9 cellular contexts compared by ENCODE assay signal in genomic region chr5:160787247-160787646, GRCh38.
DNase-seq lines count a peak whose midpoint lies in the region; ATAC-seq, FAIRE-seq and TF ChIP-seq lines count a peak whose summit lies in the region.
"Had no signal": no experiment of that assay in that cellular context is flagged by ENCODE, and none has a peak within 500 bp of the region (broad histone marks: within the 10 kb centered on the region; RNA-seq: fewer than 3 reads in every experiment).

No MANE protein-coding gene starts in this region.

- DNase-seq in ACHN (peak; percentile 19), GM12892 (ENCODE audit: insufficient read length) (no peak), NCI-H1105 (lab: John Stamatoyannopoulos, UW) (peak; percentile 2), epithelial cell of proximal tubule (ENCODE audit: low read depth) (no peak), H54 (ENCODE audit: insufficient read length, low spot score) (no peak), Right ventricle myocardium inferior (ENCODE audit: missing footprints) (no peak)
- DNase-seq in stimulated activated CD8-positive, alpha-beta memory T cell treated with anti-CD3 and anti-CD28 coated beads, Interleukin-4, amount 100 ng/mL, for 48 hours = peak; percentile 24
- DNase-seq in T-helper 2 cell treated with Interferon-gamma antibody and Interleukin-4, amounts not matched to agents 5 μg/mL and 100 μg/mL, for 36 hours (ENCODE audit: low spot score) = no peak

- no peak for TF ChIP-seq POLR2A in GM12892 (IDR thresholded peaks at IDR 0.05; ENCODE audit: low read depth, low read length)
- TF ChIP-seq POLR2A in H54 (IDR thresholded peaks at IDR 0.05; ENCODE audit: low read depth, low read length) = no peak

- peak; percentile 93 for TF ChIP-seq CTCF in epithelial cell of proximal tubule (conservative IDR thresholded peaks at IDR 0.05; ENCODE audit: low read depth, low read length)

- peaks cover 2% of the 10 kb centered on the region for H3K4me1 Mint-ChIP-seq in T-helper 2 cell treated with Interferon-gamma antibody and Interleukin-4, amounts not matched to agents 5 μg/mL and 100 μg/mL, for 36 hours (ENCODE audit: low read depth)

- no peak overlapping the region for H3K4me3 ChIP-seq in epithelial cell of proximal tubule (ENCODE audit: low read depth, low read length)

- no peaks in the 10 kb centered on the region for H3K9me3 Mint-ChIP-seq in T-helper 2 cell treated with Interferon-gamma antibody and Interleukin-4, amounts not matched to agents 5 μg/mL and 100 μg/mL, for 36 hours

- in situ Hi-C loops in ACHN (cut with HindIII; ENCODE audit: low pct_ligation_motif_present, low pct_unique_long_range_greater_than_20kb, low sequenced_read_pairs) = no loop called here

- no peak overlapping the region for H3K27ac Mint-ChIP-seq in T-helper 2 cell treated with Interferon-gamma antibody and Interleukin-4, amounts not matched to agents 5 μg/mL and 100 μg/mL, for 36 hours
- H3K27ac Mint-ChIP-seq: activated naive CD8-positive, alpha-beta T cell had no signal

- no peak overlapping the region for H3K4me3 Mint-ChIP-seq in T-helper 2 cell treated with Interferon-gamma antibody and Interleukin-4, amounts not matched to agents 5 μg/mL and 100 μg/mL, for 36 hours
- H3K4me3 Mint-ChIP-seq: activated naive CD8-positive, alpha-beta T cell had no signal

- no peaks in the 10 kb centered on the region for H3K36me3 Mint-ChIP-seq in T-helper 2 cell treated with Interferon-gamma antibody and Interleukin-4, amounts not matched to agents 5 μg/mL and 100 μg/mL, for 36 hours (ENCODE audit: low read depth)
- H3K36me3 Mint-ChIP-seq: activated naive CD8-positive, alpha-beta T cell had no signal

- peak; percentile 60 for FAIRE-seq in GM12892 (lab: Jason Lieb, UNC)
- FAIRE-seq in H54 (lab: Jason Lieb, UNC) = no peak

- intact Hi-C loops in Right ventricle myocardium inferior (cut with DNase I) = no loop called here

- peaks cover 5% of the 10 kb centered on the region for H3K27me3 Mint-ChIP-seq in T-helper 2 cell treated with Interferon-gamma antibody and Interleukin-4, amounts not matched to agents 5 μg/mL and 100 μg/mL, for 36 hours (ENCODE audit: low read depth)
- H3K27me3 Mint-ChIP-seq: activated naive CD8-positive, alpha-beta T cell had no signal

- ATAC-seq in Right ventricle myocardium inferior = no peak

Comparison
In these comparisons a context has a peak if more than half of its experiments do, and no peak if none do; other contexts are left out.
1. DNase-seq: peak in ACHN (single experiment), NCI-H1105 (single experiment) and stimulated activated CD8-positive, alpha-beta memory T cell treated with anti-CD3 and anti-CD28 coated beads, Interleukin-4, amount 100 ng/mL, for 48 hours (single experiment); none in GM12892 (single experiment), epithelial cell of proximal tubule (single experiment), H54 (single experiment), Right ventricle myocardium inferior (single experiment) and T-helper 2 cell treated with Interferon-gamma antibody and Interleukin-4, amounts not matched to agents 5 μg/mL and 100 μg/mL, for 36 hours (single experiment).